ENCODE assay signal across 20 cellular contexts in genomic region chr9:127912296-127912695, GRCh38. TPM values are rescaled to one million over a fixed set of nuclear protein-coding genes. Genes with fewer than 3 reads are reported as not detected.
DNase-seq lines count a peak whose midpoint lies in the region; ATAC-seq and TF ChIP-seq lines count a peak whose summit lies in the region.
"Had no signal": no experiment of that assay in that cellular context is flagged by ENCODE, and none has a peak within 500 bp of the region (broad histone marks: within the 10 kb centered on the region; RNA-seq: fewer than 3 reads in every experiment).

No MANE protein-coding gene starts in this region.

- 97% methylated on average over 31 of the region's 31 CpGs for WGBS in hepatocyte (ENCODE audit: low lambda C conversion rate, missing lambda C conversion rate)

- no peaks in the 10 kb centered on the region for H3K9me2 ChIP-seq in hepatocyte (replicated peaks; ENCODE audit: insufficient read depth)

- H3K27me3 Mint-ChIP-seq in activated naive CD8-positive, alpha-beta T cell = no peaks in the 10 kb centered on the region
- H3K27me3 Mint-ChIP-seq in activated naive CD8-positive, alpha-beta T cell treated with anti-CD3 and anti-CD28 coated beads, Interleukin-2, amount 50 U/mL, for 24 hours = no peaks in the 10 kb centered on the region
- H3K27me3 Mint-ChIP-seq: activated CD4-positive, alpha-beta T cell treated with anti-CD3 and anti-CD28 coated beads for 36 hours; activated naive CD4-positive, alpha-beta T cell treated with anti-CD3 and anti-CD28 coated beads, Interleukin-2, amount 50 U/mL, for 24 hours had no signal

- TF ChIP-seq CTCF in VCaP (conservative IDR thresholded peaks at IDR 0.05) = no peak
- no peak for TF ChIP-seq CTCF in hepatocyte (IDR thresholded peaks at IDR 0.05; ENCODE audit: poor library complexity)

- no peak overlapping the region for H2AFZ ChIP-seq in hepatocyte

- H3K36me3 Mint-ChIP-seq in activated naive CD8-positive, alpha-beta T cell = no peaks in the 10 kb centered on the region
- H3K36me3 Mint-ChIP-seq in activated naive CD8-positive, alpha-beta T cell treated with anti-CD3 and anti-CD28 coated beads, Interleukin-2, amount 50 U/mL, for 24 hours (ENCODE audit: low read depth) = peaks cover 25% of the 10 kb centered on the region
- H3K36me3 Mint-ChIP-seq: activated naive CD4-positive, alpha-beta T cell treated with anti-CD3 and anti-CD28 coated beads, Interleukin-2, amount 50 U/mL, for 24 hours; natural killer cell had no signal

- H3K4me1 Mint-ChIP-seq in activated naive CD8-positive, alpha-beta T cell (ENCODE audit: low read depth) = peaks cover 34% of the 10 kb centered on the region
- peaks cover 43% of the 10 kb centered on the region for H3K4me1 Mint-ChIP-seq in activated naive CD8-positive, alpha-beta T cell treated with anti-CD3 and anti-CD28 coated beads, Interleukin-2, amount 50 U/mL, for 24 hours

- H3K79me2 ChIP-seq in hepatocyte = no peaks in the 10 kb centered on the region

- H3K27ac Mint-ChIP-seq in activated naive CD8-positive, alpha-beta T cell = peak overlapping the region; percentile 46
- no peak overlapping the region for H3K27ac Mint-ChIP-seq in activated naive CD8-positive, alpha-beta T cell treated with anti-CD3 and anti-CD28 coated beads, Interleukin-2, amount 50 U/mL, for 24 hours
- H3K27ac Mint-ChIP-seq: activated naive CD4-positive, alpha-beta T cell treated with anti-CD3 and anti-CD28 coated beads, Interleukin-2, amount 50 U/mL, for 24 hours; natural killer cell had no signal

- no peaks in the 10 kb centered on the region for H3K36me3 ChIP-seq in hepatocyte (replicated peaks; ENCODE audit: insufficient read depth, low read depth)

- no peak for DNase-seq in activated naive CD8-positive, alpha-beta T cell treated with anti-CD3 and anti-CD28 coated beads, Interleukin-2, amount 50 U/mL, for 24 hours
- DNase-seq in hepatocyte (ENCODE audit: low spot score) = no peak
- DNase-seq in NCI-H1105 (lab: John Stamatoyannopoulos, UW) = no peak
- DNase-seq in AG08395 (ENCODE audit: low spot score) = no peak
- DNase-seq in COLO668 (lab: John Stamatoyannopoulos, UW; ENCODE audit: unreplicated experiment) = no peak
- DNase-seq in AG20443 (ENCODE audit: low spot score) = no peak
- DNase-seq: activated CD4-positive, alpha-beta T cell treated with anti-CD3 and anti-CD28 coated beads for 36 hours; Kasumi-1; left cardiac atrium; natural killer cell; NCI-H1048; NCI-H1930; right lobe of liver; stimulated activated CD4-positive, alpha-beta T cell treated with anti-CD3 and anti-CD28 coated beads, Interleukin-15, amount 100 ng/mL, for 24 hours had no signal

- H3K4me1 ChIP-seq in hepatocyte (ENCODE audit: insufficient read depth) = peaks cover 21% of the 10 kb centered on the region

- H4K20me1 ChIP-seq in hepatocyte (ENCODE audit: insufficient read depth, poor library complexity, severe bottlenecking) = no peaks in the 10 kb centered on the region

- H3K27me3 ChIP-seq in hepatocyte = no peaks in the 10 kb centered on the region
- H3K27me3 ChIP-seq: pancreas, right lobe of liver, suprapubic skin had no signal

- H3K4me3 ChIP-seq in hepatocyte = no peak overlapping the region
- H3K4me3 ChIP-seq: HAP-1, pancreas, right lobe of liver, suprapubic skin had no signal

- ATAC-seq in activated naive CD8-positive, alpha-beta T cell treated with anti-CD3 and anti-CD28 coated beads, Interleukin-2, amount 50 U/mL, for 24 hours = no peak
- ATAC-seq: activated CD4-positive, alpha-beta T cell treated with anti-CD3 and anti-CD28 coated beads for 36 hours; left cardiac atrium; natural killer cell had no signal

- no peaks in the 10 kb centered on the region for H3K9me3 ChIP-seq in hepatocyte (ENCODE audit: low read depth)
- H3K9me3 ChIP-seq: HAP-1, pancreas, right lobe of liver, suprapubic skin had no signal

- no peak overlapping the region for H3K4me2 ChIP-seq in hepatocyte

- no peaks in the 10 kb centered on the region for H3K9me3 Mint-ChIP-seq in activated naive CD8-positive, alpha-beta T cell (ENCODE audit: low read depth)
- no peaks in the 10 kb centered on the region for H3K9me3 Mint-ChIP-seq in activated naive CD8-positive, alpha-beta T cell treated with anti-CD3 and anti-CD28 coated beads, Interleukin-2, amount 50 U/mL, for 24 hours
- H3K9me3 Mint-ChIP-seq: activated naive CD4-positive, alpha-beta T cell treated with anti-CD3 and anti-CD28 coated beads, Interleukin-2, amount 50 U/mL, for 24 hours; natural killer cell had no signal

- H3K4me3 Mint-ChIP-seq in activated naive CD8-positive, alpha-beta T cell = no peak overlapping the region
- no peak overlapping the region for H3K4me3 Mint-ChIP-seq in activated naive CD8-positive, alpha-beta T cell treated with anti-CD3 and anti-CD28 coated beads, Interleukin-2, amount 50 U/mL, for 24 hours
- H3K4me3 Mint-ChIP-seq: activated CD4-positive, alpha-beta T cell treated with anti-CD3 and anti-CD28 coated beads for 36 hours; activated naive CD4-positive, alpha-beta T cell treated with anti-CD3 and anti-CD28 coated beads, Interleukin-2, amount 50 U/mL, for 24 hours; natural killer cell had no signal

- H3K27ac ChIP-seq in VCaP (peak overlapping the region; percentile 39), hepatocyte (peak overlapping the region; percentile 31)
- H3K27ac ChIP-seq: pancreas, right lobe of liver, suprapubic skin had no signal

RNA-seq across cellular contexts. Expression of gene ST6GALNAC4, which starts 4.5 kb away (rescaled TPM):
- total RNA-seq in hepatocyte = 13.2 and 14.6 TPM in 2 replicates
- polyA plus RNA-seq in hepatocyte = 14.3 and 15.2 TPM in 2 replicates

RNA-seq across cellular contexts. Expression of gene ST6GALNAC6, which starts 12.9 kb away (rescaled TPM):
- total RNA-seq in hepatocyte = 31.8 and 37.3 TPM in 2 replicates
- polyA plus RNA-seq in hepatocyte = 47.7 and 61.2 TPM in 2 replicates

RNA-seq across cellular contexts. Expression of gene PIP5KL1, which starts 18.3 kb away (rescaled TPM):
- 1.6 and 3.7 TPM in 2 replicates for total RNA-seq in hepatocyte
- polyA plus RNA-seq in hepatocyte = 1.4 and 2.5 TPM in 2 replicates

RNA-seq across cellular contexts. Expression of gene DPM2, which starts 25.4 kb away (rescaled TPM):
- 19.2 and 22.4 TPM in 2 replicates for total RNA-seq in hepatocyte
- 57.1 and 61.9 TPM in 2 replicates for polyA plus RNA-seq in hepatocyte

RNA-seq across cellular contexts. Expression of gene AK1, which starts 34.8 kb away (rescaled TPM):
- total RNA-seq in hepatocyte = 28.3 and 39.8 TPM in 2 replicates
- 85.9 and 91.3 TPM in 2 replicates for polyA plus RNA-seq in hepatocyte
